ENCODE assay signal across 8 cellular contexts in genomic region chr7:89511900-89512299, GRCh38.
"Had no signal": no experiment of that assay in that cellular context is flagged by ENCODE, and none has a peak within 500 bp of the region (broad histone marks: within the 10 kb centered on the region; RNA-seq: fewer than 3 reads in every experiment).

No MANE protein-coding gene starts in this region.

- H3K4me3 ChIP-seq: GM23338, HAP-1, K562 had no signal

- FAIRE-seq: HTR-8/SVneo, K562 had no signal

- H3K9me3 ChIP-seq: HAP-1 had no signal

- H3K36me3 ChIP-seq: HAP-1 had no signal

- ATAC-seq: GM23338, HCT116, K562 had no signal

- DNase-seq: H7, HFFc6, IMR-90 had no signal
